24 cellular contexts compared by ENCODE assay signal in the genomic region with DNA sequence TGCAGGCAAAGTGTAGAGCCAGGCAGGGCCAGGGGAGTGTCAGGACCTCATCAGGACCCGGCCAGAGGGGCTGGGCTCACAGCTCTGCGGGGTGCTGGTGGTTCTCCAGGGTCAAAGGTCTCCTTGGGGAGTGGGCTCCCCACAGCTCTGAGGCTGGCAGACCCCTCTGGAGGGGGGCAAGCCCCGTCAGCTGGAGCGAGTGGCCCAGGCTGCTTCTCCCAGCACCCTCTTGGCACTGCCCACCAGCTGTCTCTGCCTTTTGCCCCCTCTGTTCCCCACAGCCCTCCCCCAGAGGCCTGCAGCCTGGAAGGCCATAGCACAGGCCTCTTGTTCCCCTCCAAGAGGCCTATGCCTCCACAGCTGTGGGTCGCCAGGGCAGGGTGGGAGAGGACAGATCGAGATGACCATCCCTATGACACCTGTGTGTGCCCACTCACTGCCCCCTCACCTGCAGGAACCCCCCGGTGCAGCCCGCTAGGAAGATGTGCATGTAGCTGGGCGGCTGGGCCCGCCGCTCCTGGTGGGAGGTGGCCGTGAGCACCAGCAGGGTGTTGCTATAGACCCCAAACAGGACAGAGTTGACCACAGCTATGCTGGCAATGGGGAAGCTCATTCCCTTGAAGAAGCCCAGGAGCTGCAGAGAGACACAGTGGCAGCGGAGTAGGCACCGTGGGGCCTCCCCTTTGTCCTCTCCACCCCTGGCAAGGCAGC. TPM values are rescaled to one million over a fixed set of nuclear protein-coding genes. Genes with fewer than 3 reads are reported as not detected.
A peak's percentile ranks its signal among the peaks of the same experiment; 100 is the strongest.
DNase-seq lines count a peak whose midpoint lies in the region; ATAC-seq, FAIRE-seq and TF ChIP-seq lines count a peak whose summit lies in the region.
"Had no signal": no experiment of that assay in that cellular context is flagged by ENCODE, and none has a peak within 500 bp of the region (broad histone marks: within the 10 kb centered on the region; RNA-seq: fewer than 3 reads in every experiment).

No MANE protein-coding gene starts in this region.

- no peak overlapping the region for H3K23ac ChIP-seq in IMR-90 (ENCODE audit: low read depth, low read length)

- in situ Hi-C loops in IMR-90 (cut with MboI; ENCODE audit: low sequenced_read_pairs), result no loop called here

- H3K4me3 ChIP-seq in A549 (no peak overlapping the region), IMR-90 (ENCODE audit: insufficient read depth, low read depth, low read length) (no peak overlapping the region), neutrophil (ENCODE audit: low read depth in 1 of 2, low read length in 1 of 2) (no peak overlapping the region)
- H3K4me3 ChIP-seq: left lung, PC-9, thoracic aorta had no signal

- intact Hi-C loops in IMR-90 (cut with micrococcal nuclease), result no loop called here
- intact Hi-C loops in dendritic cell treated with granulocyte-macrophage colony-stimulating factor and Interleukin-4, amounts not matched to agents 40 ng/mL and 50 ng/mL, for 4 days (cut with micrococcal nuclease), result loop anchor here (1.0 kb wide), 1 partner anchor 7 kb away; the partner anchor contains the start of gene FRMD8

- no peak for FAIRE-seq in A549 (lab: Jason Lieb, UNC)
- FAIRE-seq: A204.1 had no signal

- H3K27me3 Mint-ChIP-seq in dendritic cell treated with granulocyte-macrophage colony-stimulating factor and Interleukin-4, amounts not matched to agents 40 ng/mL and 50 ng/mL, for 4 days, result no peaks in the 10 kb centered on the region
- H3K27me3 Mint-ChIP-seq in activated naive CD4-positive, alpha-beta T cell treated with anti-CD3 and anti-CD28 coated beads, Interleukin-2, amount 10 ng/mL, durations not matched to agents 7 days and 5 days, result no peaks in the 10 kb centered on the region
- H3K27me3 Mint-ChIP-seq: CD8-positive, alpha-beta memory T cell had no signal

- peak overlapping the region; percentile 98 for H3K27ac Mint-ChIP-seq in dendritic cell treated with granulocyte-macrophage colony-stimulating factor and Interleukin-4, amounts not matched to agents 40 ng/mL and 50 ng/mL, for 4 days
- no peak overlapping the region for H3K27ac Mint-ChIP-seq in activated naive CD4-positive, alpha-beta T cell treated with anti-CD3 and anti-CD28 coated beads, Interleukin-2, amount 10 ng/mL, durations not matched to agents 7 days and 5 days
- H3K27ac Mint-ChIP-seq: activated naive CD4-positive, alpha-beta T cell treated with anti-CD3 and anti-CD28 coated beads for 36 hours had no signal

- peak overlapping the region; percentile 34; the same call in 1 of the 2 replicates for H4K91ac ChIP-seq in IMR-90 (ENCODE audit: insufficient read depth, low read depth, low read length)

- H3K9me3 ChIP-seq in A549 (no peaks in the 10 kb centered on the region), IMR-90 (ENCODE audit: control insufficient read depth, insufficient read depth, low read length) (no peaks in the 10 kb centered on the region), neutrophil (no peaks in the 10 kb centered on the region)
- H3K9me3 ChIP-seq: left lung, thoracic aorta had no signal

- H2BK15ac ChIP-seq in IMR-90 (ENCODE audit: low read depth, low read length), result no peak overlapping the region

- BruUV-seq in IMR-90 (replicated peaks; lab: Mats Ljungman, UMichigan), result no TSS peak

- no peak overlapping the region for H2BK20ac ChIP-seq in IMR-90 (ENCODE audit: low read depth, low read length)

- H3K36me3 Mint-ChIP-seq in dendritic cell treated with granulocyte-macrophage colony-stimulating factor and Interleukin-4, amounts not matched to agents 40 ng/mL and 50 ng/mL, for 4 days (ENCODE audit: low read depth), result peaks cover 28% of the 10 kb centered on the region
- H3K36me3 Mint-ChIP-seq in activated naive CD4-positive, alpha-beta T cell treated with anti-CD3 and anti-CD28 coated beads, Interleukin-2, amount 10 ng/mL, durations not matched to agents 7 days and 5 days, result peaks cover 3% of the 10 kb centered on the region

- H2AK5ac ChIP-seq in IMR-90 (ENCODE audit: low read depth, low read length), result peak overlapping the region; percentile 82; the same call in 1 of the 2 replicates

- CTCF ChIA-PET in A549 (lab: Yijun Ruan, JAX), result interaction anchor here (0.9 to 14.2 kb wide), 16 partner anchors 11 to 215 kb away, joined by 3 to 208 read pairs (median 4); partner anchors contain the start of genes FAM89B and NEAT1
- CTCF ChIA-PET in IMR-90 (lab: Yijun Ruan, JAX), result no interaction called here
- CTCF ChIA-PET in activated naive CD4-positive, alpha-beta T cell treated with anti-CD3 and anti-CD28 coated beads, Interleukin-2, amount 10 ng/mL, durations not matched to agents 7 days and 5 days (lab: Charles Lee), result interaction anchor here (1.0 to 5.4 kb wide), 4 partner anchors 8 to 130 kb away, joined by 3 to 25 read pairs (median 4); no protein-coding TSS in a partner anchor

- TF ChIP-seq RAD21 in A549 (conservative IDR thresholded peaks at IDR 0.05 in 1 of 2, IDR thresholded peaks at IDR 0.05 in 1 of 2), result no peak
- no peak for TF ChIP-seq RAD21 in IMR-90 (IDR thresholded peaks at IDR 0.05; ENCODE audit: low read length)

- H3K27me3 ChIP-seq in IMR-90 (ENCODE audit: control insufficient read depth, insufficient read depth, low read length) (no peaks in the 10 kb centered on the region), neutrophil (no peaks in the 10 kb centered on the region)
- H3K27me3 ChIP-seq: left lung had no signal

- no peaks in the 10 kb centered on the region for H3K9me3 Mint-ChIP-seq in dendritic cell treated with granulocyte-macrophage colony-stimulating factor and Interleukin-4, amounts not matched to agents 40 ng/mL and 50 ng/mL, for 4 days
- H3K9me3 Mint-ChIP-seq in activated naive CD4-positive, alpha-beta T cell treated with anti-CD3 and anti-CD28 coated beads, Interleukin-2, amount 10 ng/mL, durations not matched to agents 7 days and 5 days, result no peaks in the 10 kb centered on the region
- H3K9me3 Mint-ChIP-seq: activated naive CD4-positive, alpha-beta T cell treated with anti-CD3 and anti-CD28 coated beads for 36 hours; CD8-positive, alpha-beta memory T cell; T-helper 2 cell treated with Interferon-gamma antibody and Interleukin-4, amounts not matched to agents 5 μg/mL and 100 μg/mL, for 36 hours had no signal

- H3K4me1 ChIP-seq in A549, result peaks cover 61% of the 10 kb centered on the region
- H3K4me1 ChIP-seq in IMR-90 (ENCODE audit: control insufficient read depth, insufficient read depth, low read length), result peaks cover 15% of the 10 kb centered on the region
- H3K4me1 ChIP-seq in neutrophil (ENCODE audit: control insufficient read depth in 1 of 2, insufficient read depth in 1 of 2, low read depth in 1 of 2, low read length in 1 of 2), result peaks cover 28 to 35% of the 10 kb centered on the region in 2 experiments

- peak overlapping the region; percentile 8; the same call in 1 of the 3 replicates for H3K4me2 ChIP-seq in A549
- H3K4me2 ChIP-seq in IMR-90 (ENCODE audit: low read depth, low read length), result no peak overlapping the region

- no peak overlapping the region for H4K5ac ChIP-seq in IMR-90 (ENCODE audit: low read depth, low read length)

- ATAC-seq in A549 (no peak), IMR-90 (ENCODE audit: low read depth) (no peak)
- ATAC-seq: activated CD8-positive, alpha-beta T cell treated with anti-CD3 and anti-CD28 coated beads, Interleukin-2, amount 10 ng/mL, durations not matched to agents 7 days and 5 days; left lung had no signal

- H3K9ac ChIP-seq in IMR-90 (ENCODE audit: low read depth, low read length), result no peak overlapping the region

- H3K4me1 Mint-ChIP-seq in dendritic cell treated with granulocyte-macrophage colony-stimulating factor and Interleukin-4, amounts not matched to agents 40 ng/mL and 50 ng/mL, for 4 days (ENCODE audit: low read depth), result peaks cover 62% of the 10 kb centered on the region
- peaks cover 32% of the 10 kb centered on the region for H3K4me1 Mint-ChIP-seq in activated naive CD4-positive, alpha-beta T cell treated with anti-CD3 and anti-CD28 coated beads, Interleukin-2, amount 10 ng/mL, durations not matched to agents 7 days and 5 days

- dilution Hi-C loops in IMR-90 (cut with HindIII; ENCODE audit: low sequenced_read_pairs, unreplicated experiment), result no loop called here

- no peak overlapping the region for H3K56ac ChIP-seq in IMR-90 (ENCODE audit: extremely low read depth, insufficient read depth, low read length)

- peaks cover 11% of the 10 kb centered on the region; the same call in 1 of the 2 replicates for H3K9me1 ChIP-seq in IMR-90 (ENCODE audit: insufficient read depth, low read length)

- H2BK5ac ChIP-seq in IMR-90 (ENCODE audit: low read depth, low read length, poor library complexity, severe bottlenecking), result no peak overlapping the region

- no peaks in the 10 kb centered on the region for H3K36me3 ChIP-seq in IMR-90 (ENCODE audit: control insufficient read depth, insufficient read depth, low read length)
- peaks cover 5% of the 10 kb centered on the region for H3K36me3 ChIP-seq in neutrophil
- H3K36me3 ChIP-seq: left lung, thoracic aorta had no signal

- no peak overlapping the region for H3K18ac ChIP-seq in IMR-90 (ENCODE audit: low read depth, low read length)

- no peak for TF ChIP-seq CTCF in A549 (IDR thresholded peaks at IDR 0.05)
- no peak for TF ChIP-seq CTCF in IMR-90 (conservative IDR thresholded peaks at IDR 0.05; ENCODE audit: low read depth, low read length)
- no peak for TF ChIP-seq CTCF in neutrophil (IDR thresholded peaks at IDR 0.05)

- no peak overlapping the region for H3K4me3 Mint-ChIP-seq in dendritic cell treated with granulocyte-macrophage colony-stimulating factor and Interleukin-4, amounts not matched to agents 40 ng/mL and 50 ng/mL, for 4 days
- no peak overlapping the region for H3K4me3 Mint-ChIP-seq in activated naive CD4-positive, alpha-beta T cell treated with anti-CD3 and anti-CD28 coated beads, Interleukin-2, amount 10 ng/mL, durations not matched to agents 7 days and 5 days
- H3K4me3 Mint-ChIP-seq: activated CD8-positive, alpha-beta T cell treated with anti-CD3 and anti-CD28 coated beads, Interleukin-2, amount 10 ng/mL, durations not matched to agents 7 days and 5 days; activated naive CD4-positive, alpha-beta T cell treated with anti-CD3 and anti-CD28 coated beads for 36 hours; T-helper 2 cell treated with Interferon-gamma antibody and Interleukin-4, amounts not matched to agents 5 μg/mL and 100 μg/mL, for 36 hours had no signal

- no peak overlapping the region for H4K8ac ChIP-seq in IMR-90 (ENCODE audit: low read depth in 2 of 2, low read length in 2 of 2)

- H3K4ac ChIP-seq in IMR-90 (ENCODE audit: low read depth, low read length), result no peak overlapping the region

- no peak for TF ChIP-seq EP300 in A549 (IDR thresholded peaks at IDR 0.05)

- 98% methylated on average over 7 of the region's 14 CpGs for WGBS in A549 (ENCODE audit: missing lambda C conversion rate)
- WGBS in IMR-90 (ENCODE audit: extremely low coverage in 2 of 2, insufficient read length in 1 of 2), 2 experiments, result 93% methylated on average over 3 of the region's 14 CpGs; no CpG with 5 or more reads in 1 of the 2 experiments

- no peak overlapping the region for H2AK9ac ChIP-seq in IMR-90 (replicated peaks; ENCODE audit: low read depth, low read length, poor library complexity)

- peak overlapping the region; percentile 93 to 99; a peak in 5 of 6 replicates for H3K27ac ChIP-seq in A549
- H3K27ac ChIP-seq in IMR-90 (ENCODE audit: insufficient read depth, low read length), result no peak overlapping the region
- H3K27ac ChIP-seq in neutrophil, result peak overlapping the region; percentile 65
- H3K27ac ChIP-seq: epithelial cell of prostate, PC-9, thoracic aorta had no signal

- TF ChIP-seq POLR2A in A549 (IDR thresholded peaks at IDR 0.05; ENCODE audit: low read length) (no peak), IMR-90 (IDR thresholded peaks at IDR 0.05; ENCODE audit: low read depth, low read length) (no peak)

- no peak overlapping the region for H2BK120ac ChIP-seq in IMR-90 (ENCODE audit: low read depth, low read length)

- no peak for DNase-seq in A549 (ENCODE audit: low read depth in 1 of 2, low spot score in 1 of 2)
- no peak for DNase-seq in IMR-90
- DNase-seq in ureter (ENCODE audit: low spot score), result no peak
- no peak for DNase-seq in activated naive CD4-positive, alpha-beta T cell treated with anti-CD3 and anti-CD28 coated beads, Interleukin-2, amount 10 ng/mL, durations not matched to agents 7 days and 5 days
- no peak for DNase-seq in stimulated activated naive CD4-positive, alpha-beta T cell (lab: John Stamatoyannopoulos, UW)
- no peak for DNase-seq in SHP77 treated with DMSO at 0.1 percent for 48 hours (lab: John Stamatoyannopoulos, UW)
- DNase-seq: activated CD4-positive, alpha-beta T cell treated with anti-CD3 and anti-CD28 coated beads for 4 hours; activated CD8-positive, alpha-beta T cell treated with anti-CD3 and anti-CD28 coated beads, Interleukin-2, amount 10 ng/mL, durations not matched to agents 7 days and 5 days; activated naive CD4-positive, alpha-beta T cell treated with anti-CD3 and anti-CD28 coated beads for 36 hours; CD8-positive, alpha-beta memory T cell; left lung; NCI-H1417; NCI-H2081 treated with DMSO at 0.1 percent for 48 hours; NCI-H2227 treated with DMSO at 0.1 percent for 48 hours; NCI-H526 treated with DMSO at 0.1 percent for 48 hours; NK-92 treated with Interleukin-12 subunit alpha and Interleukin-12 subunit beta, amount 100 ng/mL, for 24 hours; PC-9; stimulated activated naive CD4-positive, alpha-beta T cell treated with Interleukin-2 at 50 U/mL for 16 hours had no signal

- H2AFZ ChIP-seq in IMR-90 (replicated peaks; ENCODE audit: low read length, poor library complexity), result no peak overlapping the region
- H2AFZ ChIP-seq: PC-9 had no signal

- POLR2A ChIA-PET in A549 (lab: Yijun Ruan, JAX) (interaction anchor here (1.0 kb wide), 1 partner anchor 45 kb away, joined by 3 read pairs; no protein-coding TSS in a partner anchor), IMR-90 (lab: Charles Lee; ENCODE audit: unreplicated experiment) (interaction anchor here (1.7 kb wide), 1 partner anchor 44 kb away, joined by 5 read pairs; the partner anchor contains the start of gene NEAT1)

- H3K14ac ChIP-seq in IMR-90 (replicated peaks; ENCODE audit: low read depth, low read length), result no peak overlapping the region

- H3K79me1 ChIP-seq in IMR-90 (ENCODE audit: low read depth in 1 of 2, low read length in 2 of 2), result peaks cover 8 to 34% of the 10 kb centered on the region in 2 experiments

- peaks cover 6% of the 10 kb centered on the region for H4K20me1 ChIP-seq in IMR-90 (ENCODE audit: insufficient read depth, low read length)

RNA-seq across cellular contexts. Expression of gene SLC25A45, which starts 3.4 kb away (rescaled TPM):
- polyA plus RNA-seq in A549 (2011; rRNA removed), result 3.1 and 4.9 TPM in 2 replicates
- 3.1 and 4.9 TPM in 2 replicates for polyA plus RNA-seq in A549 (2012; cell fraction: cytosol; rRNA removed)
- 12.5 and 14.9 TPM in 2 replicates for polyA plus RNA-seq in A549 (2012; cell fraction: nucleus; rRNA removed)
- polyA plus RNA-seq in A549 (2017; fragmentation: RNase III; extraction: RNeasy Plus Mini Kit Qiagen cat#74134 plus additional on column Dnase treatment), result 7.9 to 8.6 TPM (median 8.1 TPM) in 3 replicates
- 7.0 and 9.0 TPM in 2 replicates for polyA minus RNA-seq in A549 (2011; rRNA and poly(A)+ RNA removed)
- total RNA-seq in IMR-90 (2012; rRNA removed), result 0.56 and 0.72 TPM in 2 replicates
- polyA plus RNA-seq in IMR-90 (2012; rRNA removed), result 1.2 and 1.3 TPM in 2 replicates
- 0.69 and 1.5 TPM in 2 replicates for polyA plus RNA-seq in IMR-90 (2012; cell fraction: cytosol; rRNA removed)
- 5.8 and 7.2 TPM in 2 replicates for polyA plus RNA-seq in IMR-90 (2012; cell fraction: nucleus; rRNA removed; ENCODE audit: low replicate concordance)
- total RNA-seq in ureter, result 9.4 TPM

RNA-seq across cellular contexts. Expression of gene FRMD8, which starts 7.4 kb away (rescaled TPM):
- polyA plus RNA-seq in A549 (2011; rRNA removed) (12.2 and 12.9 TPM in 2 replicates), A549 (2017; fragmentation: RNase III; extraction: RNeasy Plus Mini Kit Qiagen cat#74134 plus additional on column Dnase treatment) (16.5 to 20.0 TPM (median 17.4 TPM) in 3 replicates), IMR-90 (2012; rRNA removed) (19.8 and 22.5 TPM in 2 replicates)
- 30.5 and 36.6 TPM in 2 replicates for polyA plus RNA-seq in A549 (2012; cell fraction: cytosol; rRNA removed)
- 46.7 and 62.2 TPM in 2 replicates for polyA plus RNA-seq in A549 (2012; cell fraction: nucleus; rRNA removed)
- polyA minus RNA-seq in A549 (2011; rRNA and poly(A)+ RNA removed), result 12.1 and 14.5 TPM in 2 replicates
- total RNA-seq in IMR-90 (2012; rRNA removed) (10.8 and 11.3 TPM in 2 replicates), ureter (31.2 TPM)
- 30.0 and 36.2 TPM in 2 replicates for polyA plus RNA-seq in IMR-90 (2012; cell fraction: cytosol; rRNA removed)
- polyA plus RNA-seq in IMR-90 (2012; cell fraction: nucleus; rRNA removed; ENCODE audit: low replicate concordance), result 33.2 and 66.1 TPM in 2 replicates

RNA-seq across cellular contexts. Expression of gene TIGD3, which starts 24.5 kb away (rescaled TPM):
- polyA plus RNA-seq in A549 (2011; rRNA removed) (0.30 and 0.37 TPM in 2 replicates), A549 (2017; fragmentation: RNase III; extraction: RNeasy Plus Mini Kit Qiagen cat#74134 plus additional on column Dnase treatment) (0.54 to 0.71 TPM (median 0.66 TPM) in 3 replicates), IMR-90 (2012; rRNA removed) (0.12 TPM in 1 of 2 replicates, not detected in the other)
- 0.48 and 0.73 TPM in 2 replicates for polyA plus RNA-seq in A549 (2012; cell fraction: cytosol; rRNA removed)
- polyA plus RNA-seq in A549 (2012; cell fraction: nucleus; rRNA removed), result 1.2 and 1.3 TPM in 2 replicates
- 0.15 and 0.29 TPM in 2 replicates for polyA minus RNA-seq in A549 (2011; rRNA and poly(A)+ RNA removed)
- total RNA-seq in IMR-90 (2012; rRNA removed) (0.28 TPM in 1 of 2 replicates, not detected in the other), ureter (not detected)
- 0.06 and 0.11 TPM in 2 replicates for polyA plus RNA-seq in IMR-90 (2012; cell fraction: cytosol; rRNA removed)
- 0.46 and 0.78 TPM in 2 replicates for polyA plus RNA-seq in IMR-90 (2012; cell fraction: nucleus; rRNA removed; ENCODE audit: low replicate concordance)
- total RNA-seq: thoracic aorta had no signal

RNA-seq across cellular contexts. Expression of gene NEAT1, which starts 43.5 kb away (rescaled TPM):
- polyA plus RNA-seq in A549 (2011; rRNA removed), result 181 and 314 TPM in 2 replicates
- polyA plus RNA-seq in A549 (2012; cell fraction: cytosol; rRNA removed), result 137 and 155 TPM in 2 replicates
- 406 and 691 TPM in 2 replicates for polyA plus RNA-seq in A549 (2012; cell fraction: nucleus; rRNA removed)
- 1,009 to 1,407 TPM (median 1,223 TPM) in 3 replicates for polyA plus RNA-seq in A549 (2017; fragmentation: RNase III; extraction: RNeasy Plus Mini Kit Qiagen cat#74134 plus additional on column Dnase treatment)
- 160 and 161 TPM in 2 replicates for polyA minus RNA-seq in A549 (2011; rRNA and poly(A)+ RNA removed)
- total RNA-seq in IMR-90 (2012; rRNA removed), result 30.1 and 38.0 TPM in 2 replicates
- polyA plus RNA-seq in IMR-90 (2012; rRNA removed), result 56.3 and 114 TPM in 2 replicates
- polyA plus RNA-seq in IMR-90 (2012; cell fraction: cytosol; rRNA removed), result 12.5 and 21.1 TPM in 2 replicates
- polyA plus RNA-seq in IMR-90 (2012; cell fraction: nucleus; rRNA removed; ENCODE audit: low replicate concordance), result 237 and 1,050 TPM in 2 replicates
- 1,155 TPM for total RNA-seq in ureter

RNA-seq across cellular contexts. Expression of gene DPF2, which starts 45.4 kb away (rescaled TPM):
- 35.6 and 36.3 TPM in 2 replicates for polyA plus RNA-seq in A549 (2011; rRNA removed)
- polyA plus RNA-seq in A549 (2012; cell fraction: cytosol; rRNA removed), result 41.8 and 42.1 TPM in 2 replicates
- polyA plus RNA-seq in A549 (2012; cell fraction: nucleus; rRNA removed), result 58.6 and 62.1 TPM in 2 replicates
- 34.8 to 39.8 TPM (median 35.7 TPM) in 3 replicates for polyA plus RNA-seq in A549 (2017; fragmentation: RNase III; extraction: RNeasy Plus Mini Kit Qiagen cat#74134 plus additional on column Dnase treatment)
- polyA minus RNA-seq in A549 (2011; rRNA and poly(A)+ RNA removed), result 45.4 and 46.9 TPM in 2 replicates
- total RNA-seq in IMR-90 (2012; rRNA removed), result 37.2 and 42.8 TPM in 2 replicates
- polyA plus RNA-seq in IMR-90 (2012; rRNA removed), result 54.3 and 62.5 TPM in 2 replicates
- polyA plus RNA-seq in IMR-90 (2012; cell fraction: cytosol; rRNA removed), result 41.8 and 53.8 TPM in 2 replicates
- 72.6 and 78.3 TPM in 2 replicates for polyA plus RNA-seq in IMR-90 (2012; cell fraction: nucleus; rRNA removed; ENCODE audit: low replicate concordance)
- total RNA-seq in ureter, result 61.5 TPM
